Comparison of ENCODE assay signal across 27 cellular contexts in the genomic region with DNA sequence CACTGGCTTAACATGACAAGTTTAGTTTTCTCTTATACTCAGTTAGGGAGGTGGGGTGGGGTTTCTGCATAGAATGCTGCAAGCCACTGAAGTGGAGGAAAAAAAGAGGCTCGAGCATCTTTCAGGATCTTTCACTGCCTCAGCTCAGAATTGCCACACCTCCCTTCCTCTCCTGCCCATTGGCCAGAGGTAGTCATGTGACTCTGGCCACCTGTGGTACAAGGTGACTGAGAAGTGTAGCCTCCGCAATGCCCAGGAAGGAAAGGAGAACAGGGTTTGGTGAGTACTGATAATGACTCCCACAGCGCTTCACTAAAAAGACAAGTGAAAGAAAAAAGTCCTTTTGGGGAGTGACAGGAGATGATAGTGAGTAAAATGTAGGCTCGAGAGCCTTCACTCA.
"Had no signal": no experiment of that assay in that cellular context is flagged by ENCODE, and none has a peak within 500 bp of the region (broad histone marks: within the 10 kb centered on the region; RNA-seq: fewer than 3 reads in every experiment).

No MANE protein-coding gene starts in this region.

- H3K27me3 ChIP-seq: brain microvascular endothelial cell, SJCRH30 had no signal

- H3K36me3 Mint-ChIP-seq: activated naive CD8-positive, alpha-beta T cell treated with anti-CD3 and anti-CD28 coated beads for 36 hours had no signal

- ATAC-seq: activated CD8-positive, alpha-beta T cell treated with anti-CD3 and anti-CD28 coated beads for 36 hours; activated T-cell treated with anti-CD3 and anti-CD28 coated beads, Interleukin-2, amount 50 U/mL, for 72 hours; activated T-helper 17 cell treated with anti-CD3 and anti-CD28 coated beads, Interleukin-2, amount 50 U/mL, for 72 hours had no signal

- H3K4me1 ChIP-seq: SJCRH30 had no signal

- DNase-seq: activated CD4-positive, alpha-beta T cell treated with anti-CD3 and anti-CD28 coated beads, Interleukin-2, amount 10 ng/mL, durations not matched to agents 24 days and 14 days; activated CD4-positive, alpha-beta T cell treated with anti-CD3 and anti-CD28 coated beads, Interleukin-2, amount 50 U/mL, for 4 hours; activated CD8-positive, alpha-beta T cell treated with anti-CD3 and anti-CD28 coated beads for 36 hours; activated effector memory CD4-positive, alpha-beta T cell treated with anti-CD3 and anti-CD28 coated beads, Interleukin-2, amount 50 U/mL, for 16 hours; activated naive CD4-positive, alpha-beta T cell; activated naive CD4-positive, alpha-beta T cell treated with anti-CD3 and anti-CD28 coated beads, Interleukin-2, amount 50 U/mL, for 16 hours; activated naive CD8-positive, alpha-beta T cell treated with anti-CD3 and anti-CD28 coated beads for 36 hours; activated T-cell treated with anti-CD3 and anti-CD28 coated beads, Interleukin-2, amount 50 U/mL, for 1 hour; activated T-cell treated with anti-CD3 and anti-CD28 coated beads, Interleukin-2, amount 50 U/mL, for 72 hours; amniotic stem cell; aorta; brain microvascular endothelial cell; central memory CD4-positive, alpha-beta T cell; Karpas-422; NCI-H1092; NCI-H1436 treated with DMSO at 0.1 percent for 48 hours; NCI-H1694 treated with DMSO at 0.1 percent for 48 hours; NCI-H2029; NCI-H510A; NCI-H526; NCI-H748 treated with DMSO at 0.1 percent for 48 hours; OCI-M1; SHP77; SJCRH30; WERI-Rb-1 had no signal

- H3K27ac ChIP-seq: brain microvascular endothelial cell, SJCRH30, SK-N-MC, WERI-Rb-1 had no signal

- H3K36me3 ChIP-seq: brain microvascular endothelial cell, SJCRH30, WERI-Rb-1 had no signal

- H3K9me3 ChIP-seq: SJCRH30 had no signal

- H3K4me1 Mint-ChIP-seq: activated CD4-positive, alpha-beta T cell treated with anti-CD3 and anti-CD28 coated beads, Interleukin-2, amount 10 ng/mL, durations not matched to agents 24 days and 14 days; activated naive CD8-positive, alpha-beta T cell treated with anti-CD3 and anti-CD28 coated beads for 36 hours; activated T-helper 17 cell treated with anti-CD3 and anti-CD28 coated beads, Interleukin-2, amount 50 U/mL, for 72 hours had no signal

- H3K9me3 Mint-ChIP-seq: activated CD4-positive, alpha-beta T cell treated with anti-CD3 and anti-CD28 coated beads, Interleukin-2, amount 10 ng/mL, durations not matched to agents 24 days and 14 days; activated CD8-positive, alpha-beta T cell treated with anti-CD3 and anti-CD28 coated beads for 36 hours; activated naive CD8-positive, alpha-beta T cell treated with anti-CD3 and anti-CD28 coated beads for 36 hours; activated T-helper 17 cell treated with anti-CD3 and anti-CD28 coated beads, Interleukin-2, amount 50 U/mL, for 72 hours had no signal

- H3K27me3 Mint-ChIP-seq: activated CD4-positive, alpha-beta T cell treated with anti-CD3 and anti-CD28 coated beads, Interleukin-2, amount 10 ng/mL, durations not matched to agents 24 days and 14 days; activated CD8-positive, alpha-beta T cell treated with anti-CD3 and anti-CD28 coated beads for 36 hours; activated naive CD8-positive, alpha-beta T cell treated with anti-CD3 and anti-CD28 coated beads for 36 hours; activated T-helper 17 cell treated with anti-CD3 and anti-CD28 coated beads, Interleukin-2, amount 50 U/mL, for 72 hours had no signal

- H3K27ac Mint-ChIP-seq: activated CD4-positive, alpha-beta T cell treated with anti-CD3 and anti-CD28 coated beads, Interleukin-2, amount 10 ng/mL, durations not matched to agents 24 days and 14 days; activated CD8-positive, alpha-beta T cell treated with anti-CD3 and anti-CD28 coated beads for 36 hours; activated naive CD8-positive, alpha-beta T cell treated with anti-CD3 and anti-CD28 coated beads for 36 hours; activated T-cell treated with anti-CD3 and anti-CD28 coated beads, Interleukin-2, amount 50 U/mL, for 72 hours; activated T-helper 17 cell treated with anti-CD3 and anti-CD28 coated beads, Interleukin-2, amount 50 U/mL, for 72 hours had no signal

- H3K4me3 ChIP-seq: SJCRH30, SK-N-MC had no signal

- H3K4me3 Mint-ChIP-seq: activated CD4-positive, alpha-beta T cell treated with anti-CD3 and anti-CD28 coated beads, Interleukin-2, amount 10 ng/mL, durations not matched to agents 24 days and 14 days; activated CD8-positive, alpha-beta T cell treated with anti-CD3 and anti-CD28 coated beads for 36 hours; activated naive CD8-positive, alpha-beta T cell treated with anti-CD3 and anti-CD28 coated beads for 36 hours; activated T-cell treated with anti-CD3 and anti-CD28 coated beads, Interleukin-2, amount 50 U/mL, for 72 hours; activated T-helper 17 cell treated with anti-CD3 and anti-CD28 coated beads, Interleukin-2, amount 50 U/mL, for 72 hours had no signal
